ENCODE assay signal across 1 cellular context in genomic region chr9:131868766-131869165, GRCh38.
TF ChIP-seq lines count a peak whose summit lies in the region.

No MANE protein-coding gene starts in this region.

TF ChIP-seq in GM23338, 12 proteins besides CTCF, POLR2A, EP300 and RAD21 (continued from another document):
- TF ChIP-seq, protein P1, sequence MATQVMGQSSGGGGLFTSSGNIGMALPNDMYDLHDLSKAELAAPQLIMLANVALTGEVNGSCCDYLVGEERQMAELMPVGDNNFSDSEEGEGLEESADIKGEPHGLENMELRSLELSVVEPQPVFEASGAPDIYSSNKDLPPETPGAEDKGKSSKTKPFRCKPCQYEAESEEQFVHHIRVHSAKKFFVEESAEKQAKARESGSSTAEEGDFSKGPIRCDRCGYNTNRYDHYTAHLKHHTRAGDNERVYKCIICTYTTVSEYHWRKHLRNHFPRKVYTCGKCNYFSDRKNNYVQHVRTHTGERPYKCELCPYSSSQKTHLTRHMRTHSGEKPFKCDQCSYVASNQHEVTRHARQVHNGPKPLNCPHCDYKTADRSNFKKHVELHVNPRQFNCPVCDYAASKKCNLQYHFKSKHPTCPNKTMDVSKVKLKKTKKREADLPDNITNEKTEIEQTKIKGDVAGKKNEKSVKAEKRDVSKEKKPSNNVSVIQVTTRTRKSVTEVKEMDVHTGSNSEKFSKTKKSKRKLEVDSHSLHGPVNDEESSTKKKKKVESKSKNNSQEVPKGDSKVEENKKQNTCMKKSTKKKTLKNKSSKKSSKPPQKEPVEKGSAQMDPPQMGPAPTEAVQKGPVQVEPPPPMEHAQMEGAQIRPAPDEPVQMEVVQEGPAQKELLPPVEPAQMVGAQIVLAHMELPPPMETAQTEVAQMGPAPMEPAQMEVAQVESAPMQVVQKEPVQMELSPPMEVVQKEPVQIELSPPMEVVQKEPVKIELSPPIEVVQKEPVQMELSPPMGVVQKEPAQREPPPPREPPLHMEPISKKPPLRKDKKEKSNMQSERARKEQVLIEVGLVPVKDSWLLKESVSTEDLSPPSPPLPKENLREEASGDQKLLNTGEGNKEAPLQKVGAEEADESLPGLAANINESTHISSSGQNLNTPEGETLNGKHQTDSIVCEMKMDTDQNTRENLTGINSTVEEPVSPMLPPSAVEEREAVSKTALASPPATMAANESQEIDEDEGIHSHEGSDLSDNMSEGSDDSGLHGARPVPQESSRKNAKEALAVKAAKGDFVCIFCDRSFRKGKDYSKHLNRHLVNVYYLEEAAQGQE (IDR thresholded peaks at IDR 0.05; ENCODE audit: unreplicated experiment) = no peak
- no peak for TF ChIP-seq EZH2phosphoT487 (IDR thresholded peaks at IDR 0.05; ENCODE audit: unreplicated experiment)
- TF ChIP-seq CREB1 (CRISPR knock-in tag; IDR thresholded peaks at IDR 0.05; ENCODE audit: low read depth) = no peak
- TF ChIP-seq JUNB (IDR thresholded peaks at IDR 0.05; ENCODE audit: unreplicated experiment) = no peak
- no peak for TF ChIP-seq NANOG (IDR thresholded peaks at IDR 0.05; ENCODE audit: borderline replicate concordance)
- no peak for TF ChIP-seq EZH2 (IDR thresholded peaks at IDR 0.05; ENCODE audit: low read depth, unreplicated experiment)
- TF ChIP-seq ZNF462 (CRISPR knock-in tag; IDR thresholded peaks at IDR 0.05) = no peak
